Comparison of ENCODE assay signal across 11 cellular contexts in genomic region chr10:17237915-17238444, GRCh38. TPM values are rescaled to one million over a fixed set of nuclear protein-coding genes. Genes with fewer than 3 reads are reported as not detected.
DNase-seq lines count a peak whose midpoint lies in the region; ATAC-seq and TF ChIP-seq lines count a peak whose summit lies in the region.
"Had no signal": no experiment of that assay in that cellular context is flagged by ENCODE, and none has a peak within 500 bp of the region (broad histone marks: within the 10 kb centered on the region; RNA-seq: fewer than 3 reads in every experiment).

No MANE protein-coding gene starts in this region.

- no peaks in the 10 kb centered on the region for H3K9me3 Mint-ChIP-seq in endothelial cell (ENCODE audit: unreplicated experiment)
- H3K9me3 Mint-ChIP-seq: immature natural killer cell had no signal

- H3K27me3 ChIP-seq in RWPE2 (ENCODE audit: insufficient read depth, poor library complexity, severe bottlenecking): no peaks in the 10 kb centered on the region
- H3K27me3 ChIP-seq in dorsolateral prefrontal cortex: peaks cover 0 to 49% (median 17%) of the 10 kb centered on the region in 45 donors

- no peaks in the 10 kb centered on the region for H3K4me1 ChIP-seq in RWPE2 (ENCODE audit: insufficient read depth, poor library complexity, severe bottlenecking)

- peak overlapping the region; percentile 70 for H3K27ac Mint-ChIP-seq in endothelial cell (ENCODE audit: unreplicated experiment)

- DNase-seq in ELR (ENCODE audit: low read depth) (peak; percentile 76), RWPE2 (ENCODE audit: low spot score) (no peak), endothelial cell (ENCODE audit: low spot score) (no peak), sciatic nerve (ENCODE audit: low spot score) (no peak), NCI-H2029 treated with DMSO at 0.1 percent for 48 hours (lab: John Stamatoyannopoulos, UW) (no peak), dorsolateral prefrontal cortex (no peak)
- DNase-seq in activated T-cell treated with anti-CD3 and anti-CD28 coated beads, Interleukin-2, amount 50 U/mL, for 48 hours: no peak
- DNase-seq: immature natural killer cell; stimulated activated CD4-positive, alpha-beta T cell treated with anti-CD3 and anti-CD28 coated beads, Interleukin-4, amount 100 ng/mL, for 1 hour; substantia nigra had no signal

- H3K4me3 ChIP-seq in RWPE2 (ENCODE audit: severe bottlenecking) (no peak overlapping the region), dorsolateral prefrontal cortex (no peak overlapping the region)

- ATAC-seq in RWPE2 (ENCODE audit: low read depth): peak; percentile 24; the same call in 2 of the 3 replicates
- peak; percentile 27 for ATAC-seq in sciatic nerve
- ATAC-seq in GM18867 (IDR thresholded peaks at IDR 0.05; ENCODE audit: unreplicated experiment): no peak

- no peak for TF ChIP-seq CTCF in RWPE2 (IDR thresholded peaks at IDR 0.05; ENCODE audit: poor library complexity, severe bottlenecking)
- no peak for TF ChIP-seq CTCF in endothelial cell (IDR thresholded peaks at IDR 0.05; ENCODE audit: unreplicated experiment)
- no peak for TF ChIP-seq CTCF in dorsolateral prefrontal cortex (IDR thresholded peaks at IDR 0.05 in 54 of 56, conservative IDR thresholded peaks at IDR 0.05 in 2 of 56; ENCODE audit: low read depth in 1 of 56, partially characterized antibody in 56 of 56)

- H3K4me1 Mint-ChIP-seq in endothelial cell (ENCODE audit: unreplicated experiment): peaks cover 10% of the 10 kb centered on the region

- peaks cover 50% of the 10 kb centered on the region for H3K36me3 ChIP-seq in RWPE2 (ENCODE audit: low read depth)

- intact Hi-C loops in sciatic nerve (cut with DNase I) (no loop called here), dorsolateral prefrontal cortex (cut with DNase I) (no loop called here)

- H3K27me3 Mint-ChIP-seq in endothelial cell (ENCODE audit: unreplicated experiment): peaks cover 7% of the 10 kb centered on the region

- H3K36me3 Mint-ChIP-seq in endothelial cell (ENCODE audit: low read depth, unreplicated experiment): peaks cover 29% of the 10 kb centered on the region

- no peaks in the 10 kb centered on the region for H3K9me3 ChIP-seq in RWPE2 (ENCODE audit: severe bottlenecking)

- H3K27ac ChIP-seq in RWPE2 (ENCODE audit: poor library complexity, severe bottlenecking): peak overlapping the region; percentile 19
- H3K27ac ChIP-seq in dorsolateral prefrontal cortex: no peak overlapping the region

- H3K4me3 Mint-ChIP-seq in endothelial cell (ENCODE audit: unreplicated experiment): no peak overlapping the region
- H3K4me3 Mint-ChIP-seq: immature natural killer cell had no signal

RNA-seq across cellular contexts. Expression of gene VIM, which starts 9.9 kb away (rescaled TPM):
- total RNA-seq in endothelial cell (ENCODE audit: unreplicated experiment) (6,235 TPM), sciatic nerve (4,253 TPM), dorsolateral prefrontal cortex (100 to 1,000 TPM in 119 of 120 experiments, 10 to 100 TPM in 1; 77.3 to 917 (median 230) TPM)

RNA-seq across cellular contexts. Expression of gene TRDMT1, which starts 36.5 kb away (rescaled TPM):
- total RNA-seq in endothelial cell (ENCODE audit: unreplicated experiment): 17.7 TPM
- 13.2 TPM for total RNA-seq in sciatic nerve
- total RNA-seq in dorsolateral prefrontal cortex: 10 to 100 TPM in 85 of 120 experiments, 1 to 10 TPM in 35; 7.3 to 21.5 (median 11.3) TPM
